ENCODE assay signal across 1 cellular context in the genomic region with DNA sequence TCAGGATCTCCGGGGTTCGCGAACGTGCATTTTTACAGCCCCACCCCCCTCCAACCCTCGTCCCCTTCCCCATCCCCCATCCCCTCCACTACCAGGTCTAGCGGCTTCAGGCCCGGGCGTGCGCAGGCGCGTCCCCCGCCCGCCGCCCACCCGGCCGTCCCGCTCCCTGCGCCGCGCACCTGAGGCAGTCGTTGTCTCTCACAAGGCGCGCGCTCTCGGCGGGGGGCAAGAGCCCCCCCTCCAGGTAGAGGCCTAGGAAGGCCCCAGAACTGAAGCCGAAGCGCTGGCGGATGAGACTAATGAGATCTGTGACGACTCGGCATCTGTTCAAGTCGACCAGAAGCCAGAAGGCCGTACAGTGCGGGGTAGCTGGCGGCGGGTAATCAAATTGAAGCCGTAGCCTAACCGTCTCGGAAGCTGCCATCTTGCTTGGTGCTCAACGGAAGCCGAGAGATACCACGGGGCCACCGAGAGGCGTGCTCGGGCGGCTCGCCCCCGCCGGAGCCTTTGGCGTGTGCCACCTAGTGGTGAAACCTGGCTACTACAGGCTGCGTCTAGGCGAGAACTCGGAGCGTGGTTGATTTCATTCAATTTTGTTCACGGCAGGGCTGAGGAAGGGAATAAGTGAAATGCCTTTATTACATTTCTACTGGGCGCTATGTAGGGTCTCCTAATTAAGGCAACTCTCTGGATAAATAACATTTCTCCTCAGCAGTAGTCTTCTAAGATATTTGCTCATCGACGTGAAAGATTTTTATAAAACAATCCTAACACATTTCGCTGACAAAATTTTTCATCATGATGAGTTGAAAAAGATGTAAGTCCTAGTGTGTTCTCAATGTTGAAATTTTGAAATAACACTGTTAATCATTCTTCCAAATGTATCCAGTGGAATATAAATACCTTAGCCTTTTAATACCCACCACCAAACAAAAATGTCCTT.
A peak's percentile ranks its signal among the peaks of the same experiment; 100 is the strongest.
TF ChIP-seq lines count a peak whose summit lies in the region.

A gene with protein sequence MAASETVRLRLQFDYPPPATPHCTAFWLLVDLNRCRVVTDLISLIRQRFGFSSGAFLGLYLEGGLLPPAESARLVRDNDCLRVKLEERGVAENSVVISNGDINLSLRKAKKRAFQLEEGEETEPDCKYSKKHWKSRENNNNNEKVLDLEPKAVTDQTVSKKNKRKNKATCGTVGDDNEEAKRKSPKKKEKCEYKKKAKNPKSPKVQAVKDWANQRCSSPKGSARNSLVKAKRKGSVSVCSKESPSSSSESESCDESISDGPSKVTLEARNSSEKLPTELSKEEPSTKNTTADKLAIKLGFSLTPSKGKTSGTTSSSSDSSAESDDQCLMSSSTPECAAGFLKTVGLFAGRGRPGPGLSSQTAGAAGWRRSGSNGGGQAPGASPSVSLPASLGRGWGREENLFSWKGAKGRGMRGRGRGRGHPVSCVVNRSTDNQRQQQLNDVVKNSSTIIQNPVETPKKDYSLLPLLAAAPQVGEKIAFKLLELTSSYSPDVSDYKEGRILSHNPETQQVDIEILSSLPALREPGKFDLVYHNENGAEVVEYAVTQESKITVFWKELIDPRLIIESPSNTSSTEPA (minus strand): TSS at position 455 of the 943 bp plus-strand sequence. CDS start 31 bp downstream, at position 424.

TF ChIP-seq in HEK293, 187 proteins besides CTCF, POLR2A, EP300 and RAD21 (continued from another document and continues in another):
- TF ChIP-seq, protein P1, sequence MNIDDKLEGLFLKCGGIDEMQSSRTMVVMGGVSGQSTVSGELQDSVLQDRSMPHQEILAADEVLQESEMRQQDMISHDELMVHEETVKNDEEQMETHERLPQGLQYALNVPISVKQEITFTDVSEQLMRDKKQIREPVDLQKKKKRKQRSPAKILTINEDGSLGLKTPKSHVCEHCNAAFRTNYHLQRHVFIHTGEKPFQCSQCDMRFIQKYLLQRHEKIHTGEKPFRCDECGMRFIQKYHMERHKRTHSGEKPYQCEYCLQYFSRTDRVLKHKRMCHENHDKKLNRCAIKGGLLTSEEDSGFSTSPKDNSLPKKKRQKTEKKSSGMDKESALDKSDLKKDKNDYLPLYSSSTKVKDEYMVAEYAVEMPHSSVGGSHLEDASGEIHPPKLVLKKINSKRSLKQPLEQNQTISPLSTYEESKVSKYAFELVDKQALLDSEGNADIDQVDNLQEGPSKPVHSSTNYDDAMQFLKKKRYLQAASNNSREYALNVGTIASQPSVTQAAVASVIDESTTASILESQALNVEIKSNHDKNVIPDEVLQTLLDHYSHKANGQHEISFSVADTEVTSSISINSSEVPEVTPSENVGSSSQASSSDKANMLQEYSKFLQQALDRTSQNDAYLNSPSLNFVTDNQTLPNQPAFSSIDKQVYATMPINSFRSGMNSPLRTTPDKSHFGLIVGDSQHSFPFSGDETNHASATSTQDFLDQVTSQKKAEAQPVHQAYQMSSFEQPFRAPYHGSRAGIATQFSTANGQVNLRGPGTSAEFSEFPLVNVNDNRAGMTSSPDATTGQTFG (tag by site-specific recombination; IDR thresholded peaks at IDR 0.05; ENCODE audit: borderline replicate concordance), result no peak
- TF ChIP-seq ZNF416 (tag by site-specific recombination; IDR thresholded peaks at IDR 0.05) (no peak), ZNF585B (tag by site-specific recombination; IDR thresholded peaks at IDR 0.05) (no peak), ZNF747 (tag by site-specific recombination; IDR thresholded peaks at IDR 0.05) (no peak), ZNF202 (tag by site-specific recombination; IDR thresholded peaks at IDR 0.05; ENCODE audit: borderline replicate concordance) (no peak), ZNF660 (tag by site-specific recombination; IDR thresholded peaks at IDR 0.05) (peak; percentile 96; the same call in 1 of the 2 replicates), ZBTB20 (tag by site-specific recombination; IDR thresholded peaks at IDR 0.05) (peak; percentile 37; the same call in 1 of the 2 replicates), ZNF501 (tag by site-specific recombination; IDR thresholded peaks at IDR 0.05) (peak; percentile 94), ZNF169 (tag by site-specific recombination; IDR thresholded peaks at IDR 0.05) (no peak), ZNF530 (tag by site-specific recombination; IDR thresholded peaks at IDR 0.05; ENCODE audit: low read depth) (no peak), ZNF548 (tag by site-specific recombination; IDR thresholded peaks at IDR 0.05) (no peak), SP2 (tag by site-specific recombination; IDR thresholded peaks at IDR 0.05) (peak; percentile 13; the same call in 1 of the 2 replicates), PRDM1 (tag by site-specific recombination; IDR thresholded peaks at IDR 0.05) (no peak), ZNF350 (tag by site-specific recombination; IDR thresholded peaks at IDR 0.05) (no peak), MZF1 (tag by site-specific recombination; IDR thresholded peaks at IDR 0.05; ENCODE audit: borderline replicate concordance) (no peak), ZBTB48 (tag by site-specific recombination; IDR thresholded peaks at IDR 0.05) (no peak), ZNF521 (tag by site-specific recombination; IDR thresholded peaks at IDR 0.05) (no peak), ZNF48 (tag by site-specific recombination; IDR thresholded peaks at IDR 0.05) (no peak), ZNF341 (tag by site-specific recombination; IDR thresholded peaks at IDR 0.05; ENCODE audit: low read depth) (no peak), ZIC2 (tag by site-specific recombination; IDR thresholded peaks at IDR 0.05) (peak; percentile 88), ZNF654 (tag by site-specific recombination; IDR thresholded peaks at IDR 0.05; ENCODE audit: low read depth) (peak; percentile 77), HOXD13 (CRISPR knock-in tag; IDR thresholded peaks at IDR 0.05; ENCODE audit: borderline replicate concordance) (no peak), ZNF248 (tag by site-specific recombination; IDR thresholded peaks at IDR 0.05) (no peak), ZNF555 (tag by site-specific recombination; conservative IDR thresholded peaks at IDR 0.05) (no peak), OSR2 (tag by site-specific recombination; IDR thresholded peaks at IDR 0.05) (peak; percentile 87), ZNF768 (tag by site-specific recombination; IDR thresholded peaks at IDR 0.05) (no peak), ZNF266 (tag by site-specific recombination; IDR thresholded peaks at IDR 0.05; ENCODE audit: low read depth) (no peak), ZNF707 (tag by site-specific recombination; IDR thresholded peaks at IDR 0.05) (no peak), ZNF677 (tag by site-specific recombination; IDR thresholded peaks at IDR 0.05) (no peak), ZNF292 (tag by site-specific recombination; IDR thresholded peaks at IDR 0.05; ENCODE audit: borderline replicate concordance, low read depth) (no peak), ZNF701 (tag by site-specific recombination; IDR thresholded peaks at IDR 0.05) (no peak), GFI1B (tag by site-specific recombination; IDR thresholded peaks at IDR 0.05) (no peak), HOXA7 (CRISPR knock-in tag; IDR thresholded peaks at IDR 0.05; ENCODE audit: borderline replicate concordance) (no peak), ZNF174 (tag by site-specific recombination; IDR thresholded peaks at IDR 0.05) (no peak), ZNF433 (tag by site-specific recombination; IDR thresholded peaks at IDR 0.05; ENCODE audit: low read depth) (no peak), ZNF214 (tag by site-specific recombination; IDR thresholded peaks at IDR 0.05; ENCODE audit: borderline replicate concordance) (no peak), ZNF391 (tag by site-specific recombination; IDR thresholded peaks at IDR 0.05; ENCODE audit: borderline replicate concordance, low read depth) (peak; percentile 30; the same call in 1 of the 2 replicates)
- TF ChIP-seq, protein P2, sequence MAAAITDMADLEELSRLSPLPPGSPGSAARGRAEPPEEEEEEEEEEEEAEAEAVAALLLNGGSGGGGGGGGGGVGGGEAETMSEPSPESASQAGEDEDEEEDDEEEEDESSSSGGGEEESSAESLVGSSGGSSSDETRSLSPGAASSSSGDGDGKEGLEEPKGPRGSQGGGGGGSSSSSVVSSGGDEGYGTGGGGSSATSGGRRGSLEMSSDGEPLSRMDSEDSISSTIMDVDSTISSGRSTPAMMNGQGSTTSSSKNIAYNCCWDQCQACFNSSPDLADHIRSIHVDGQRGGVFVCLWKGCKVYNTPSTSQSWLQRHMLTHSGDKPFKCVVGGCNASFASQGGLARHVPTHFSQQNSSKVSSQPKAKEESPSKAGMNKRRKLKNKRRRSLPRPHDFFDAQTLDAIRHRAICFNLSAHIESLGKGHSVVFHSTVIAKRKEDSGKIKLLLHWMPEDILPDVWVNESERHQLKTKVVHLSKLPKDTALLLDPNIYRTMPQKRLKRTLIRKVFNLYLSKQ (tag by site-specific recombination; IDR thresholded peaks at IDR 0.05; ENCODE audit: borderline replicate concordance), result no peak
- TF ChIP-seq, protein P3, sequence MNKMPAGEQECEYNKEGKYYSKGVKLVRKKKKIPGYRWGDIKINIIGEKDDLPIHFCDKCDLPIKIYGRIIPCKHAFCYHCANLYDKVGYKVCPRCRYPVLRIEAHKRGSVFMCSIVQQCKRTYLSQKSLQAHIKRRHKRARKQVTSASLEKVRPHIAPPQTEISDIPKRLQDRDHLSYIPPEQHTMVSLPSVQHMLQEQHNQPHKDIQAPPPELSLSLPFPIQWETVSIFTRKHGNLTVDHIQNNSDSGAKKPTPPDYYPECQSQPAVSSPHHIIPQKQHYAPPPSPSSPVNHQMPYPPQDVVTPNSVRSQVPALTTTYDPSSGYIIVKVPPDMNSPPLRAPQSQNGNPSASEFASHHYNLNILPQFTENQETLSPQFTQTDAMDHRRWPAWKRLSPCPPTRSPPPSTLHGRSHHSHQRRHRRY (tag by site-specific recombination; IDR thresholded peaks at IDR 0.05), result no peak
- TF ChIP-seq, protein P4, sequence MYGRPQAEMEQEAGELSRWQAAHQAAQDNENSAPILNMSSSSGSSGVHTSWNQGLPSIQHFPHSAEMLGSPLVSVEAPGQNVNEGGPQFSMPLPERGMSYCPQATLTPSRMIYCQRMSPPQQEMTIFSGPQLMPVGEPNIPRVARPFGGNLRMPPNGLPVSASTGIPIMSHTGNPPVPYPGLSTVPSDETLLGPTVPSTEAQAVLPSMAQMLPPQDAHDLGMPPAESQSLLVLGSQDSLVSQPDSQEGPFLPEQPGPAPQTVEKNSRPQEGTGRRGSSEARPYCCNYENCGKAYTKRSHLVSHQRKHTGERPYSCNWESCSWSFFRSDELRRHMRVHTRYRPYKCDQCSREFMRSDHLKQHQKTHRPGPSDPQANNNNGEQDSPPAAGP (tag by site-specific recombination; IDR thresholded peaks at IDR 0.05), result peak; percentile 70
- TF ChIP-seq, protein P5, sequence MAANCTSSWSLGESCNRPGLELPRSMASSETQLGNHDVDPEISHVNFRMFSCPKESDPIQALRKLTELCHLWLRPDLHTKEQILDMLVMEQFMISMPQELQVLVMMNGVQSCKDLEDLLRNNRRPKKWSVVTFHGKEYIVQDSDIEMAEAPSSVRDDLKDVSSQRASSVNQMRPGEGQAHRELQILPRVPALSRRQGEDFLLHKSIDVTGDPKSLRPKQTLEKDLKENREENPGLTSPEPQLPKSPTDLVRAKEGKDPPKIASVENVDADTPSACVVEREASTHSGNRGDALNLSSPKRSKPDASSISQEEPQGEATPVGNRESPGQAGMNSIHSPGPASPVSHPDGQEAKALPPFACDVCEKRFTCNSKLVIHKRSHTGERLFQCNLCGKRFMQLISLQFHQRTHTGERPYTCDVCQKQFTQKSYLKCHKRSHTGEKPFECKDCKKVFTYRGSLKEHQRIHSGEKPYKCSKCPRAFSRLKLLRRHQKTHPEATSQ (tag by site-specific recombination; IDR thresholded peaks at IDR 0.05), result no peak
- TF ChIP-seq, protein P6, sequence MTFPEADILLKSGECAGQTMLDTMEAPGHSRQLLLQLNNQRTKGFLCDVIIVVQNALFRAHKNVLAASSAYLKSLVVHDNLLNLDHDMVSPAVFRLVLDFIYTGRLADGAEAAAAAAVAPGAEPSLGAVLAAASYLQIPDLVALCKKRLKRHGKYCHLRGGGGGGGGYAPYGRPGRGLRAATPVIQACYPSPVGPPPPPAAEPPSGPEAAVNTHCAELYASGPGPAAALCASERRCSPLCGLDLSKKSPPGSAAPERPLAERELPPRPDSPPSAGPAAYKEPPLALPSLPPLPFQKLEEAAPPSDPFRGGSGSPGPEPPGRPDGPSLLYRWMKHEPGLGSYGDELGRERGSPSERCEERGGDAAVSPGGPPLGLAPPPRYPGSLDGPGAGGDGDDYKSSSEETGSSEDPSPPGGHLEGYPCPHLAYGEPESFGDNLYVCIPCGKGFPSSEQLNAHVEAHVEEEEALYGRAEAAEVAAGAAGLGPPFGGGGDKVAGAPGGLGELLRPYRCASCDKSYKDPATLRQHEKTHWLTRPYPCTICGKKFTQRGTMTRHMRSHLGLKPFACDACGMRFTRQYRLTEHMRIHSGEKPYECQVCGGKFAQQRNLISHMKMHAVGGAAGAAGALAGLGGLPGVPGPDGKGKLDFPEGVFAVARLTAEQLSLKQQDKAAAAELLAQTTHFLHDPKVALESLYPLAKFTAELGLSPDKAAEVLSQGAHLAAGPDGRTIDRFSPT (tag by site-specific recombination; IDR thresholded peaks at IDR 0.05), result no peak
- TF ChIP-seq, protein P7, sequence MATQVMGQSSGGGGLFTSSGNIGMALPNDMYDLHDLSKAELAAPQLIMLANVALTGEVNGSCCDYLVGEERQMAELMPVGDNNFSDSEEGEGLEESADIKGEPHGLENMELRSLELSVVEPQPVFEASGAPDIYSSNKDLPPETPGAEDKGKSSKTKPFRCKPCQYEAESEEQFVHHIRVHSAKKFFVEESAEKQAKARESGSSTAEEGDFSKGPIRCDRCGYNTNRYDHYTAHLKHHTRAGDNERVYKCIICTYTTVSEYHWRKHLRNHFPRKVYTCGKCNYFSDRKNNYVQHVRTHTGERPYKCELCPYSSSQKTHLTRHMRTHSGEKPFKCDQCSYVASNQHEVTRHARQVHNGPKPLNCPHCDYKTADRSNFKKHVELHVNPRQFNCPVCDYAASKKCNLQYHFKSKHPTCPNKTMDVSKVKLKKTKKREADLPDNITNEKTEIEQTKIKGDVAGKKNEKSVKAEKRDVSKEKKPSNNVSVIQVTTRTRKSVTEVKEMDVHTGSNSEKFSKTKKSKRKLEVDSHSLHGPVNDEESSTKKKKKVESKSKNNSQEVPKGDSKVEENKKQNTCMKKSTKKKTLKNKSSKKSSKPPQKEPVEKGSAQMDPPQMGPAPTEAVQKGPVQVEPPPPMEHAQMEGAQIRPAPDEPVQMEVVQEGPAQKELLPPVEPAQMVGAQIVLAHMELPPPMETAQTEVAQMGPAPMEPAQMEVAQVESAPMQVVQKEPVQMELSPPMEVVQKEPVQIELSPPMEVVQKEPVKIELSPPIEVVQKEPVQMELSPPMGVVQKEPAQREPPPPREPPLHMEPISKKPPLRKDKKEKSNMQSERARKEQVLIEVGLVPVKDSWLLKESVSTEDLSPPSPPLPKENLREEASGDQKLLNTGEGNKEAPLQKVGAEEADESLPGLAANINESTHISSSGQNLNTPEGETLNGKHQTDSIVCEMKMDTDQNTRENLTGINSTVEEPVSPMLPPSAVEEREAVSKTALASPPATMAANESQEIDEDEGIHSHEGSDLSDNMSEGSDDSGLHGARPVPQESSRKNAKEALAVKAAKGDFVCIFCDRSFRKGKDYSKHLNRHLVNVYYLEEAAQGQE (tag by site-specific recombination; IDR thresholded peaks at IDR 0.05), result 0 out of 2 replicates have a peak, but pooled peaks have one; percentile 36
